In the genomic region with DNA sequence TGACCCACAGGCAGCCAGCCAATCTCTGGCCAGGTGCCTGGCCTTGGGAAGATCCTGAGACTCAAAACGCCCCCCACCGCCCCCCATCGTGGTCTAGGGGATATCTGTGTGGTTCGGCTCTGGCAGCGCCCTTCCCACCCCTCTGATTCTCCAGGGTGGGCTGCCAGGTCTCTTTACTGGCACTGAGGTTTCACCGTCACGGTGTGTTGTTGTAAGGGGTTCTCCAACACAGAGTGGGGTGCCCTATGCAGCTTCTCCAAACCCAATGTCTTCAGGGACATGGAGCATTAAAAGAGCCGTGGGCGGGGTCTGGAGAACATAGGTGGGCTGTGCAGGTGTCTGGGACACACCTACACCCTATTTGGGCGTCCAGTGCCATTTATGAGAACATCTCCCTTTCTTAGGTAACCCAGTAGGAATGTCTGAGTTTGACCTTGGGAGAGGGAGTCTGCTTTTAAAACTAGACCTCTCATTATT, we compare ENCODE assay signal across 8 cellular contexts. TPM values are rescaled to one million over a fixed set of nuclear protein-coding genes. Genes with fewer than 3 reads are reported as not detected.
DNase-seq lines count a peak whose midpoint lies in the region; ATAC-seq and TF ChIP-seq lines count a peak whose summit lies in the region.

No MANE protein-coding gene starts in this region.

- H3K36me3 Mint-ChIP-seq in neural crest cell (ENCODE audit: low read depth) = no peaks in the 10 kb centered on the region

- peaks cover 82% of the 10 kb centered on the region for H3K4me1 ChIP-seq in BLaER1

- H3K36me3 ChIP-seq in BLaER1 (peaks cover 34% of the 10 kb centered on the region), MG63 (peaks cover 14% of the 10 kb centered on the region)

- H3K27ac ChIP-seq in BLaER1 (peak overlapping the region; percentile 92), coronary artery (peak overlapping the region; percentile 99 to 100)

- peak overlapping the region; percentile 91 for H3K9ac ChIP-seq in BLaER1

- no peak for DNase-seq in MG63
- peak; percentile 82 for DNase-seq in coronary artery (ENCODE audit: low spot score)
- no peak for DNase-seq in neural crest cell (ENCODE audit: low read depth, low spot score)
- no peak for DNase-seq in UCSD-AML1 (lab: John Stamatoyannopoulos, UW; ENCODE audit: unreplicated experiment)
- DNase-seq in NCI-H1436 (lab: John Stamatoyannopoulos, UW) = no peak

- H3K27me3 Mint-ChIP-seq in neural crest cell (ENCODE audit: low read depth) = peaks cover 57% of the 10 kb centered on the region

- no peaks in the 10 kb centered on the region for H3K27me3 ChIP-seq in BLaER1
- no peaks in the 10 kb centered on the region for H3K27me3 ChIP-seq in MG63

- peak overlapping the region; percentile 92 for H3K4me3 Mint-ChIP-seq in neural crest cell

- H3K4me2 ChIP-seq in BLaER1 = peak overlapping the region; percentile 97

- peaks cover 59% of the 10 kb centered on the region for H4K20me1 ChIP-seq in BLaER1

- H3K9me3 ChIP-seq in BLaER1 (no peaks in the 10 kb centered on the region), MG63 (no peaks in the 10 kb centered on the region)

- ATAC-seq in GM19351 (IDR thresholded peaks at IDR 0.05; ENCODE audit: unreplicated experiment) = no peak
- no peak for ATAC-seq in GM19395 (IDR thresholded peaks at IDR 0.05; ENCODE audit: unreplicated experiment)

- no peaks in the 10 kb centered on the region for H3K9me3 Mint-ChIP-seq in neural crest cell

- TF ChIP-seq CTCF in coronary artery (IDR thresholded peaks at IDR 0.05) = no peak
- TF ChIP-seq CTCF in neural crest cell (conservative IDR thresholded peaks at IDR 0.05) = no peak

- no peak overlapping the region for H3K27ac Mint-ChIP-seq in neural crest cell (ENCODE audit: unreplicated experiment)

- H3K4me3 ChIP-seq in BLaER1 = peak overlapping the region; percentile 94
- peak overlapping the region; percentile 67 for H3K4me3 ChIP-seq in MG63
- H3K4me3 ChIP-seq in coronary artery = peak overlapping the region; percentile 96

- peaks cover 21% of the 10 kb centered on the region for H3K4me1 Mint-ChIP-seq in neural crest cell

RNA-seq across cellular contexts. Expression of gene MAFK, which starts 1.5 kb away (rescaled TPM):
- 18.7 and 25.3 TPM in 2 replicates for total RNA-seq in MG63 (2014; rRNA removed; shearing (Covaris generic); ENCODE audit: low replicate concordance)
- total RNA-seq in neural crest cell = 2.5 and 2.9 TPM in 2 replicates

RNA-seq across cellular contexts. Expression of gene TMEM184A, which starts 24.0 kb away (rescaled TPM):
- total RNA-seq in MG63 (2014; rRNA removed; shearing (Covaris generic); ENCODE audit: low replicate concordance) = not detected in 2 replicates
- total RNA-seq in neural crest cell = not detected in 2 replicates

RNA-seq across cellular contexts. Expression of gene INTS1, which starts 27.8 kb away (rescaled TPM):
- total RNA-seq in MG63 (2014; rRNA removed; shearing (Covaris generic); ENCODE audit: low replicate concordance) = 34.2 and 48.6 TPM in 2 replicates
- 123 and 134 TPM in 2 replicates for total RNA-seq in neural crest cell

RNA-seq across cellular contexts. Expression of gene PSMG3, which starts 37.8 kb away (rescaled TPM):
- total RNA-seq in MG63 (2014; rRNA removed; shearing (Covaris generic); ENCODE audit: low replicate concordance) = 37.9 and 95.1 TPM in 2 replicates
- total RNA-seq in neural crest cell = 50.6 and 57.8 TPM in 2 replicates
